15 cellular contexts compared by ENCODE assay signal in the genomic region with DNA sequence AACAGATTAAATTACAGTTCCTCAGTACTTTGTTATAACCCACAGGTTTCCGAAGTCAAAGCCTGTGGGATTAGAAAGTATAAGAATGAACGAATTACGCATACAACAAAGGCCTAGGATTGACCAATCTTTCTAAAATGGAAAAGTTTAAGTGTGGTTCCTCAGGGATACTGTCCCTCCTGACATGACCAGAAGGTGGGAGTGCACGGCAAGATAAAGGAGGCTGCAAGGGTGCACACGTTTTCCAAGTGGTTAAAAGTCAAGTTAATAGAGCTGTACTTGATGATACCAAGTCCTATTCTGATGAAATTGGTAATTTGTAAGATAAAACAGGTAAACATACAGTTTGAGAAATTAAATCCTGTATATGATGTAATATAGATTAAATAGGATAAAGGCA.
DNase-seq lines count a peak whose midpoint lies in the region; TF ChIP-seq lines count a peak whose summit lies in the region.
"Had no signal": no experiment of that assay in that cellular context is flagged by ENCODE, and none has a peak within 500 bp of the region (broad histone marks: within the 10 kb centered on the region; RNA-seq: fewer than 3 reads in every experiment).

No MANE protein-coding gene starts in this region.

- H3K27ac Mint-ChIP-seq in Caco-2 (ENCODE audit: unreplicated experiment) (no peak overlapping the region), chondrocyte (ENCODE audit: unreplicated experiment) (no peak overlapping the region)
- no peak overlapping the region for H3K27ac Mint-ChIP-seq in activated CD4-positive, alpha-beta T cell treated with anti-CD3 and anti-CD28 coated beads, Interleukin-2, amount 10 ng/mL, durations not matched to agents 24 days and 14 days
- H3K27ac Mint-ChIP-seq: activated CD4-positive, alpha-beta T cell treated with anti-CD3 and anti-CD28 coated beads for 36 hours; memory B cell had no signal

- H3K9me3 Mint-ChIP-seq in Caco-2 (ENCODE audit: unreplicated experiment) (no peaks in the 10 kb centered on the region), chondrocyte (ENCODE audit: low read depth) (no peaks in the 10 kb centered on the region)
- H3K9me3 Mint-ChIP-seq in activated CD4-positive, alpha-beta T cell treated with anti-CD3 and anti-CD28 coated beads, Interleukin-2, amount 10 ng/mL, durations not matched to agents 24 days and 14 days, result no peaks in the 10 kb centered on the region
- H3K9me3 Mint-ChIP-seq: memory B cell had no signal

- POLR2A ChIA-PET in Caco-2 (lab: Charles Lee), result no interaction called here

- intact Hi-C loops in Caco-2 (cut with micrococcal nuclease; ENCODE audit: unreplicated experiment), result loop anchor here (1.0 to 5.0 kb wide), 2 partner anchors 97 to 213 kb away; no protein-coding TSS in a partner anchor
- intact Hi-C loops in sigmoid colon (cut with DNase I), result loop anchor here (2.0 kb wide), 1 partner anchor 97 kb away; no protein-coding TSS in a partner anchor
- intact Hi-C loops in activated CD4-positive, alpha-beta T cell treated with anti-CD3 and anti-CD28 coated beads, Interleukin-2, amount 10 ng/mL, durations not matched to agents 24 days and 14 days (cut with micrococcal nuclease), result no loop called here

- H3K36me3 ChIP-seq in Caco-2 (ENCODE audit: control insufficient read depth, insufficient read depth, low read length) (no peaks in the 10 kb centered on the region), sigmoid colon (no peaks in the 10 kb centered on the region)
- H3K36me3 ChIP-seq: tibial nerve had no signal

- CTCF ChIA-PET in Caco-2 (lab: Charles Lee), result interaction anchor here (0.6 to 1.5 kb wide), 4 partner anchors 9 to 101 kb away, joined by 3 to 12 read pairs (median 7); a partner anchor contains a TSS

- no peaks in the 10 kb centered on the region for H3K4me1 Mint-ChIP-seq in Caco-2 (ENCODE audit: low read depth, unreplicated experiment)
- no peaks in the 10 kb centered on the region for H3K4me1 Mint-ChIP-seq in chondrocyte (ENCODE audit: low read depth)
- no peaks in the 10 kb centered on the region for H3K4me1 Mint-ChIP-seq in activated CD4-positive, alpha-beta T cell treated with anti-CD3 and anti-CD28 coated beads, Interleukin-2, amount 10 ng/mL, durations not matched to agents 24 days and 14 days
- H3K4me1 Mint-ChIP-seq: activated CD4-positive, alpha-beta T cell treated with anti-CD3 and anti-CD28 coated beads for 36 hours; memory B cell had no signal

- WGBS in sigmoid colon, 2 donors, result 62 to 78% methylated on average over 5 of the region's 5 CpGs

- H3K27ac ChIP-seq in sigmoid colon, result no peak overlapping the region
- H3K27ac ChIP-seq: tibial nerve had no signal

- H3K36me3 Mint-ChIP-seq in Caco-2 (ENCODE audit: insufficient read depth, unreplicated experiment), result no peaks in the 10 kb centered on the region
- no peaks in the 10 kb centered on the region for H3K36me3 Mint-ChIP-seq in chondrocyte (ENCODE audit: low read depth)
- no peaks in the 10 kb centered on the region for H3K36me3 Mint-ChIP-seq in activated CD4-positive, alpha-beta T cell treated with anti-CD3 and anti-CD28 coated beads, Interleukin-2, amount 10 ng/mL, durations not matched to agents 24 days and 14 days (ENCODE audit: low read depth)
- H3K36me3 Mint-ChIP-seq: memory B cell had no signal

- no peak for TF ChIP-seq POLR2A in sigmoid colon (IDR thresholded peaks at IDR 0.05)

- H3K9me3 ChIP-seq in Caco-2, result no peaks in the 10 kb centered on the region
- no peaks in the 10 kb centered on the region for H3K9me3 ChIP-seq in sigmoid colon
- H3K9me3 ChIP-seq: tibial nerve had no signal

- H3K4me3 ChIP-seq in Caco-2 (ENCODE audit: low read depth, low read length) (no peak overlapping the region), sigmoid colon (no peak overlapping the region)
- H3K4me3 ChIP-seq: tibial nerve had no signal

- H3K4me1 ChIP-seq in Caco-2, result no peaks in the 10 kb centered on the region
- H3K4me1 ChIP-seq in sigmoid colon, result no peaks in the 10 kb centered on the region
- H3K4me1 ChIP-seq: tibial nerve had no signal

- H3K27me3 ChIP-seq in Caco-2 (replicated peaks; ENCODE audit: control insufficient read depth, insufficient read depth, low read length), result peaks cover 2% of the 10 kb centered on the region; the same call in 1 of the 2 replicates
- H3K27me3 ChIP-seq in sigmoid colon, result no peaks in the 10 kb centered on the region
- H3K27me3 ChIP-seq: tibial nerve had no signal

- TF ChIP-seq CTCF in Caco-2 (IDR thresholded peaks at IDR 0.05; ENCODE audit: insufficient read depth in 1 of 2, low read depth in 1 of 2, low read length in 1 of 2, severe bottlenecking in 1 of 2, unreplicated experiment in 1 of 2) (peak; percentile 19 to 38), chondrocyte (IDR thresholded peaks at IDR 0.05) (peak; percentile 50), sigmoid colon (IDR thresholded peaks at IDR 0.05) (no peak)

- H3K4me3 Mint-ChIP-seq in Caco-2 (ENCODE audit: unreplicated experiment) (no peak overlapping the region), chondrocyte (ENCODE audit: unreplicated experiment) (no peak overlapping the region)
- no peak overlapping the region for H3K4me3 Mint-ChIP-seq in activated CD4-positive, alpha-beta T cell treated with anti-CD3 and anti-CD28 coated beads, Interleukin-2, amount 10 ng/mL, durations not matched to agents 24 days and 14 days
- H3K4me3 Mint-ChIP-seq: activated CD4-positive, alpha-beta T cell treated with anti-CD3 and anti-CD28 coated beads for 36 hours; memory B cell had no signal

- H3K27me3 Mint-ChIP-seq in Caco-2 (ENCODE audit: insufficient read depth, unreplicated experiment), result peaks cover 11% of the 10 kb centered on the region
- H3K27me3 Mint-ChIP-seq in chondrocyte (ENCODE audit: low read depth), result peaks cover 22% of the 10 kb centered on the region
- peaks cover 10% of the 10 kb centered on the region for H3K27me3 Mint-ChIP-seq in activated CD4-positive, alpha-beta T cell treated with anti-CD3 and anti-CD28 coated beads, Interleukin-2, amount 10 ng/mL, durations not matched to agents 24 days and 14 days

- no TSS peak for BruUV-seq in Caco-2 (replicated peaks; lab: Mats Ljungman, UMichigan)

- TF ChIP-seq EP300 in sigmoid colon (IDR thresholded peaks at IDR 0.05), result no peak

- DNase-seq in Caco-2, result peak in 1 of 2 experiments; percentile 30
- DNase-seq in HT-29 (ENCODE audit: low spot score), result peak; percentile 46
- no peak for DNase-seq in chondrocyte (ENCODE audit: low spot score)
- DNase-seq in lung microvascular endothelial cell (ENCODE audit: low read depth in 2 of 2), result peak; percentile 29 to 59
- DNase-seq in ecto neural progenitor cell (ENCODE audit: low spot score), result no peak
- no peak for DNase-seq in sigmoid colon
- DNase-seq in NCI-H2196 treated with DMSO at 0.1 percent for 48 hours (lab: John Stamatoyannopoulos, UW; ENCODE audit: unreplicated experiment), result no peak
- DNase-seq in activated CD4-positive, alpha-beta T cell treated with anti-CD3 and anti-CD28 coated beads, Interleukin-2, amount 10 ng/mL, durations not matched to agents 24 days and 14 days, result no peak
- DNase-seq: activated CD4-positive, alpha-beta T cell treated with anti-CD3 and anti-CD28 coated beads for 36 hours; activated effector memory CD4-positive, alpha-beta T cell treated with anti-CD3 and anti-CD28 coated beads, Interleukin-2, amount 50 U/mL, for 16 hours; cerebellar nuclear complex; glutamatergic neuron; NCI-H2171 treated with DMSO at 0.1 percent for 48 hours had no signal

Comparison
In these comparisons a context has a peak if more than half of its experiments do, and no peak if none do; other contexts are left out.
1. DNase-seq: peak in HT-29 (single experiment) and lung microvascular endothelial cell (2 of 2); none in chondrocyte (single experiment), ecto neural progenitor cell (single experiment), sigmoid colon (single experiment), NCI-H2196 treated with DMSO at 0.1 percent for 48 hours (single experiment) and activated CD4-positive, alpha-beta T cell treated with anti-CD3 and anti-CD28 coated beads, Interleukin-2, amount 10 ng/mL, durations not matched to agents 24 days and 14 days (single experiment).
2. CTCF ChIP-seq: peak in Caco-2 (2 of 2) and chondrocyte (single experiment); none in sigmoid colon (0 of 4).